ENCODE assay signal across 1 cellular context in genomic region chr17:50187741-50188520, GRCh38.
TF ChIP-seq lines count a peak whose summit lies in the region.

No MANE protein-coding gene starts in this region.

TF ChIP-seq in HepG2, 621 proteins besides CTCF, POLR2A, EP300 and RAD21:
- no peak for TF ChIP-seq ZKSCAN8 (CRISPR knock-in tag; IDR thresholded peaks at IDR 0.05; ENCODE audit: borderline replicate concordance)
- no peak for TF ChIP-seq TCF7 (IDR thresholded peaks at IDR 0.05; ENCODE audit: low read depth)
- TF ChIP-seq, protein P1, sequence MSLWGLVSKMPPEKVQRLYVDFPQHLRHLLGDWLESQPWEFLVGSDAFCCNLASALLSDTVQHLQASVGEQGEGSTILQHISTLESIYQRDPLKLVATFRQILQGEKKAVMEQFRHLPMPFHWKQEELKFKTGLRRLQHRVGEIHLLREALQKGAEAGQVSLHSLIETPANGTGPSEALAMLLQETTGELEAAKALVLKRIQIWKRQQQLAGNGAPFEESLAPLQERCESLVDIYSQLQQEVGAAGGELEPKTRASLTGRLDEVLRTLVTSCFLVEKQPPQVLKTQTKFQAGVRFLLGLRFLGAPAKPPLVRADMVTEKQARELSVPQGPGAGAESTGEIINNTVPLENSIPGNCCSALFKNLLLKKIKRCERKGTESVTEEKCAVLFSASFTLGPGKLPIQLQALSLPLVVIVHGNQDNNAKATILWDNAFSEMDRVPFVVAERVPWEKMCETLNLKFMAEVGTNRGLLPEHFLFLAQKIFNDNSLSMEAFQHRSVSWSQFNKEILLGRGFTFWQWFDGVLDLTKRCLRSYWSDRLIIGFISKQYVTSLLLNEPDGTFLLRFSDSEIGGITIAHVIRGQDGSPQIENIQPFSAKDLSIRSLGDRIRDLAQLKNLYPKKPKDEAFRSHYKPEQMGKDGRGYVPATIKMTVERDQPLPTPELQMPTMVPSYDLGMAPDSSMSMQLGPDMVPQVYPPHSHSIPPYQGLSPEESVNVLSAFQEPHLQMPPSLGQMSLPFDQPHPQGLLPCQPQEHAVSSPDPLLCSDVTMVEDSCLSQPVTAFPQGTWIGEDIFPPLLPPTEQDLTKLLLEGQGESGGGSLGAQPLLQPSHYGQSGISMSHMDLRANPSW (CRISPR knock-in tag; IDR thresholded peaks at IDR 0.05; ENCODE audit: borderline replicate concordance), result no peak
- no peak for TF ChIP-seq NCOA2 (CRISPR knock-in tag; IDR thresholded peaks at IDR 0.05)
- no peak for TF ChIP-seq ARID5B (CRISPR knock-in tag; IDR thresholded peaks at IDR 0.05)
- TF ChIP-seq TCF12 (IDR thresholded peaks at IDR 0.05), result no peak
- no peak for TF ChIP-seq TCF12 (CRISPR knock-in tag; IDR thresholded peaks at IDR 0.05)
- no peak for TF ChIP-seq FOXA1 (IDR thresholded peaks at IDR 0.05)
- TF ChIP-seq FOXA1 (CRISPR knock-in tag; IDR thresholded peaks at IDR 0.05), result no peak
- no peak for TF ChIP-seq DPF2 (CRISPR knock-in tag; IDR thresholded peaks at IDR 0.05; ENCODE audit: borderline replicate concordance, low read depth)
- no peak for TF ChIP-seq SP140L (CRISPR knock-in tag; IDR thresholded peaks at IDR 0.05; ENCODE audit: borderline replicate concordance)
- no peak for TF ChIP-seq BORCS8-MEF2B (CRISPR knock-in tag; IDR thresholded peaks at IDR 0.05)
- no peak for TF ChIP-seq TBX2 (CRISPR knock-in tag; IDR thresholded peaks at IDR 0.05; ENCODE audit: borderline replicate concordance)
